Comparison of ENCODE assay signal across 1 cellular context in genomic region chr1:52567943-52568342, GRCh38.
TF ChIP-seq lines count a peak whose summit lies in the region.

No MANE protein-coding gene starts in this region.

TF ChIP-seq in WTC11, 78 proteins besides CTCF, POLR2A, EP300 and RAD21 (continued from another document):
- no peak for TF ChIP-seq CDX4 (CRISPR knock-in tag; IDR thresholded peaks at IDR 0.05; ENCODE audit: borderline replicate concordance)
- no peak for TF ChIP-seq E2F5 (CRISPR knock-in tag; IDR thresholded peaks at IDR 0.05)
- TF ChIP-seq FOXK1 (CRISPR knock-in tag; IDR thresholded peaks at IDR 0.05): no peak
- TF ChIP-seq MLX (CRISPR knock-in tag; IDR thresholded peaks at IDR 0.05): no peak
- no peak for TF ChIP-seq ATF3 (CRISPR knock-in tag; conservative IDR thresholded peaks at IDR 0.05)
- TF ChIP-seq ZBTB43 (CRISPR knock-in tag; IDR thresholded peaks at IDR 0.05): no peak
- TF ChIP-seq ETV6 (CRISPR knock-in tag; IDR thresholded peaks at IDR 0.05): no peak
- TF ChIP-seq SP1 (CRISPR knock-in tag; conservative IDR thresholded peaks at IDR 0.05): no peak
- no peak for TF ChIP-seq ZNF396 (CRISPR knock-in tag; IDR thresholded peaks at IDR 0.05; ENCODE audit: borderline replicate concordance)
- TF ChIP-seq E2F4 (CRISPR knock-in tag; IDR thresholded peaks at IDR 0.05; ENCODE audit: borderline replicate concordance, low read depth): no peak
- no peak for TF ChIP-seq ESRRA (CRISPR knock-in tag; IDR thresholded peaks at IDR 0.05; ENCODE audit: borderline replicate concordance)
